Comparison of ENCODE assay signal across 8 cellular contexts in genomic region chr13:48302920-48303330, GRCh38. TPM values are rescaled to one million over a fixed set of nuclear protein-coding genes. Genes with fewer than 3 reads are reported as not detected.
DNase-seq lines count a peak whose midpoint lies in the region; ATAC-seq and TF ChIP-seq lines count a peak whose summit lies in the region.

No MANE protein-coding gene starts in this region.

- H3K4me3 ChIP-seq in ascending aorta, result peak overlapping the region; percentile 72 to 97
- peak overlapping the region; percentile 91 to 96 for H3K4me3 ChIP-seq in left lung

- ATAC-seq in HG03103 (IDR thresholded peaks at IDR 0.05; ENCODE audit: low read depth, unreplicated experiment), result peak; percentile 8
- peak; percentile 16 for ATAC-seq in left lung

- peak; percentile 36 for DNase-seq in CD1c-positive myeloid dendritic cell (ENCODE audit: extremely low spot score)
- DNase-seq in ascending aorta (ENCODE audit: low spot score in 2 of 2), result no peak
- DNase-seq in left lung, result no peak
- DNase-seq in activated effector memory CD4-positive, alpha-beta T cell treated with Interleukin-2 at 50 U/mL for 16 hours, result no peak
- DNase-seq in posterior vena cava (ENCODE audit: low spot score), result no peak
- DNase-seq in stimulated activated naive CD4-positive, alpha-beta T cell treated with Interleukin-2 at 50 U/mL for 16 hours (lab: John Stamatoyannopoulos, UW), result no peak

- H3K36me3 ChIP-seq in ascending aorta (peaks cover 2 to 3% of the 10 kb centered on the region in 2 donors), left lung (peaks cover 0 to 8% of the 10 kb centered on the region in 2 donors)

- intact Hi-C loops in ascending aorta (cut with DNase I), result loop anchor here (1.0 to 2.0 kb wide), 6 partner anchors 70 to 266 kb away; partner anchors contain the start of genes ITM2B, MED4 and NUDT15
- intact Hi-C loops in left lung (cut with DNase I), result no loop called here
- intact Hi-C loops in posterior vena cava (cut with DNase I), result loop anchor here in 1 of 2 donors (10.0 kb wide), 2 partner anchors 68 to 178 kb away; partner anchors contain the start of gene ITM2B

- TF ChIP-seq CTCF in ascending aorta (IDR thresholded peaks at IDR 0.05) (no peak), left lung (IDR thresholded peaks at IDR 0.05) (no peak)

- H3K27me3 ChIP-seq in ascending aorta (no peaks in the 10 kb centered on the region), left lung (no peaks in the 10 kb centered on the region)

- H3K27ac ChIP-seq in ascending aorta, result peak overlapping the region; percentile 98 to 99
- H3K27ac ChIP-seq in left lung, result peak overlapping the region; percentile 99 to 100
- peak overlapping the region; percentile 92 for H3K27ac ChIP-seq in temporal lobe (ENCODE audit: low read depth, low read length)

- peaks cover 0 to 20% of the 10 kb centered on the region in 2 donors for H3K4me1 ChIP-seq in ascending aorta
- H3K4me1 ChIP-seq in left lung, result peaks cover 7 to 39% of the 10 kb centered on the region in 2 donors

- H3K9me3 ChIP-seq in ascending aorta, result no peaks in the 10 kb centered on the region
- H3K9me3 ChIP-seq in left lung, result no peaks in the 10 kb centered on the region

RNA-seq across cellular contexts. Expression of gene RB1, which starts 0.6 kb away (rescaled TPM):
- total RNA-seq in ascending aorta (10.6 TPM), left lung (10 to 100 TPM; 32.1 to 45.7 TPM), temporal lobe (32.2 TPM), posterior vena cava (10 to 100 TPM; 33.3 to 35.9 TPM)
